1 cellular context compared by ENCODE assay signal in genomic region chr9:112005939-112006338, GRCh38.
TF ChIP-seq lines count a peak whose summit lies in the region.

No MANE protein-coding gene starts in this region.

TF ChIP-seq in IMR-90, 13 proteins besides CTCF, POLR2A, EP300 and RAD21:
- TF ChIP-seq CHD1 (IDR thresholded peaks at IDR 0.05; ENCODE audit: low read depth, low read length) = no peak
- no peak for TF ChIP-seq NFE2L2 (IDR thresholded peaks at IDR 0.05; ENCODE audit: low read depth, low read length)
- TF ChIP-seq BHLHE40 (IDR thresholded peaks at IDR 0.05; ENCODE audit: low read depth, low read length) = no peak
- TF ChIP-seq MAZ (IDR thresholded peaks at IDR 0.05; ENCODE audit: borderline replicate concordance, low read depth, low read length) = no peak
- no peak for TF ChIP-seq RFX5 (IDR thresholded peaks at IDR 0.05; ENCODE audit: low read depth, low read length)
- TF ChIP-seq CEBPB (IDR thresholded peaks at IDR 0.05; ENCODE audit: low read depth, low read length) = no peak
- no peak for TF ChIP-seq MAFK (IDR thresholded peaks at IDR 0.05; ENCODE audit: low read depth, low read length)
- TF ChIP-seq, protein P1, sequence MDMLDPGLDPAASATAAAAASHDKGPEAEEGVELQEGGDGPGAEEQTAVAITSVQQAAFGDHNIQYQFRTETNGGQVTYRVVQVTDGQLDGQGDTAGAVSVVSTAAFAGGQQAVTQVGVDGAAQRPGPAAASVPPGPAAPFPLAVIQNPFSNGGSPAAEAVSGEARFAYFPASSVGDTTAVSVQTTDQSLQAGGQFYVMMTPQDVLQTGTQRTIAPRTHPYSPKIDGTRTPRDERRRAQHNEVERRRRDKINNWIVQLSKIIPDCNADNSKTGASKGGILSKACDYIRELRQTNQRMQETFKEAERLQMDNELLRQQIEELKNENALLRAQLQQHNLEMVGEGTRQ (IDR thresholded peaks at IDR 0.05; ENCODE audit: low read depth, low read length) = no peak
